ENCODE assay signal across 28 cellular contexts in the genomic region with DNA sequence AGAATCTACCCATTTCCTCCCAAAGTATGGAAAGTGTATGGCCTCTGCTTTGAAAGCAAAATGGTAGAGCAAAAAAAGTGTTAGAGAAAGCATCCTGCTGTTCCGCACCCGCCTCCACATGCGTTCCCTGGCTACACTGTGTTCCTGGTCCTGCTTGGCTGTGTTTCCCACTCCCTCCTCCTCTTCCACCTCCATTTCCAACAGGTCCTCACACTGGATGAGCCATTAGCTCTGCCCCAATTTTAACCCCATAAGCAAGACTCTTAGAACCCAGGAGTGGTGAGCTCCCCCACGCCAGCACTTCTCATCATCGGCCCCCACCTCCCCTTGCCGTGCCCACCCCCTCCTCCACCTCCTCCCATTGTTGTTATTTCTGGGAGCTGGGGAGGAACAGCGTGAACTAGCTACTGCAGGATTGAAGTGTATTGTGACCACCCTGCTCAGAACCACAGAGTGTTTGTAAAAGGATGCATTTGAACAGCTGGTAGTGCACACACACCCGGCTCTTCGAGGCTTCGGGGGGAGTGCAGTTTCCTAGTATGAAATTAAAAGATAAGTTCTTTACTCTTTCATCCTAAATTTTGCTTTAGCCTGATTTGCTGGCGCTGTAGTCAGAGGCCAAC.
DNase-seq lines count a peak whose midpoint lies in the region; ATAC-seq and TF ChIP-seq lines count a peak whose summit lies in the region.
"Had no signal": no experiment of that assay in that cellular context is flagged by ENCODE, and none has a peak within 500 bp of the region (broad histone marks: within the 10 kb centered on the region; RNA-seq: fewer than 3 reads in every experiment).

No MANE protein-coding gene starts in this region.

- DNase-seq in Right ventricle myocardium superior (no peak), right atrium auricular region (ENCODE audit: low spot score) (no peak), dorsolateral prefrontal cortex (peak in 6 of 10 donors; percentile 44 to 80 (median 66)), nephron progenitor cell (no peak), testis (peak; percentile 34), GM23248 (no peak)
- no peak for DNase-seq in CD4-positive, alpha-beta T cell
- DNase-seq: 8988T, ACHN, DMS153, DND-41, H9, HFFc6, IMR-90, KG1, MG63, NCI-H1105 treated with DMSO at 0.1 percent for 48 hours, NCI-H146, NCI-H1930, NCI-H2227 treated with DMSO at 0.1 percent for 48 hours, NCI-H510A, NCI-H69, SIG-M5 had no signal

- H3K79me2 ChIP-seq in GM23248 (ENCODE audit: insufficient read depth), result no peaks in the 10 kb centered on the region

- H3K4me3 Mint-ChIP-seq in nephron progenitor cell, result no peak overlapping the region
- no peak overlapping the region for H3K4me3 Mint-ChIP-seq in CD4-positive, alpha-beta T cell
- H3K4me3 Mint-ChIP-seq: GM23338, H9, HFFc6 had no signal

- in situ Hi-C loops in GM23248 (cut with MboI), result no loop called here

- no peak overlapping the region for H3K4me3 ChIP-seq in right atrium auricular region
- H3K4me3 ChIP-seq in dorsolateral prefrontal cortex, result no peak overlapping the region
- H3K4me3 ChIP-seq in testis, result no peak overlapping the region
- H3K4me3 ChIP-seq in GM23248, result no peak overlapping the region
- H3K4me3 ChIP-seq: GM23338, MG63, SK-N-MC had no signal

- H3K36me3 ChIP-seq in right atrium auricular region (no peaks in the 10 kb centered on the region), testis (ENCODE audit: low read depth, missing control alignments) (no peaks in the 10 kb centered on the region), GM23248 (ENCODE audit: low read depth) (no peaks in the 10 kb centered on the region)
- H3K36me3 ChIP-seq: MG63 had no signal

- H3K27ac ChIP-seq in right atrium auricular region (no peak overlapping the region), dorsolateral prefrontal cortex (peak overlapping the region in 35 of 59 donors; percentile 3 to 88 (median 68)), testis (no peak overlapping the region), GM23248 (no peak overlapping the region)
- H3K27ac ChIP-seq in CD4-positive, alpha-beta T cell (ENCODE audit: low read depth, low read length), result no peak overlapping the region
- H3K27ac ChIP-seq: RWPE1, SK-N-MC had no signal

- TF ChIP-seq CTCF in right atrium auricular region (IDR thresholded peaks at IDR 0.05) (no peak), dorsolateral prefrontal cortex (IDR thresholded peaks at IDR 0.05 in 54 of 56, conservative IDR thresholded peaks at IDR 0.05 in 2 of 56; ENCODE audit: low read depth in 1 of 56, partially characterized antibody in 56 of 56) (no peak), nephron progenitor cell (IDR thresholded peaks at IDR 0.05) (no peak), testis (IDR thresholded peaks at IDR 0.05) (no peak)
- TF ChIP-seq CTCF in CD4-positive, alpha-beta T cell (IDR thresholded peaks at IDR 0.05), result no peak

- WGBS in testis, 2 donors, result 48 to 55% methylated on average over 11 of the region's 11 CpGs
- 44 to 46% methylated on average over 9 to 11 of the region's 11 CpGs for WGBS in GM23248 (ENCODE audit: low coverage in 1 of 2, low lambda C conversion rate in 2 of 2, missing lambda C conversion rate in 2 of 2), 2 experiments

- intact Hi-C loops in Right ventricle myocardium superior (cut with DNase I), result no loop called here
- intact Hi-C loops in dorsolateral prefrontal cortex (cut with DNase I), result no loop called here
- intact Hi-C loops in testis (cut with DNase I; ENCODE audit: low total_unique reads), result no loop called here
- intact Hi-C loops in CD4-positive, alpha-beta T cell (cut with DNase I, micrococcal nuclease), result no loop called here

- H3K9me2 ChIP-seq in GM23248 (ENCODE audit: insufficient read depth), result no peaks in the 10 kb centered on the region

- no peaks in the 10 kb centered on the region for H3K9me3 ChIP-seq in right atrium auricular region
- H3K9me3 ChIP-seq in testis, result no peaks in the 10 kb centered on the region
- no peaks in the 10 kb centered on the region for H3K9me3 ChIP-seq in GM23248 (ENCODE audit: low read depth)
- no peaks in the 10 kb centered on the region for H3K9me3 ChIP-seq in CD4-positive, alpha-beta T cell (ENCODE audit: control insufficient read depth, low read length)
- H3K9me3 ChIP-seq: MG63 had no signal

- no peak overlapping the region for H3K9ac ChIP-seq in GM23248

- TF ChIP-seq POLR2A in testis (IDR thresholded peaks at IDR 0.05), result no peak

- CTCF ChIA-PET in CD4-positive, alpha-beta T cell (lab: Charles Lee), result interaction anchor here (0.7 kb wide), 1 partner anchor 30 kb away, joined by 4 read pairs; no protein-coding TSS in a partner anchor

- no peaks in the 10 kb centered on the region for H4K20me1 ChIP-seq in GM23248 (ENCODE audit: insufficient read depth)

- H3K4me2 ChIP-seq in GM23248 (ENCODE audit: unreplicated experiment), result no peak overlapping the region
- H3K4me2 ChIP-seq: GM23338 had no signal

- no peak overlapping the region for H2AFZ ChIP-seq in GM23248
- H2AFZ ChIP-seq: GM23338 had no signal

- peaks cover 53% of the 10 kb centered on the region for H3K4me1 Mint-ChIP-seq in nephron progenitor cell
- no peaks in the 10 kb centered on the region for H3K4me1 Mint-ChIP-seq in CD4-positive, alpha-beta T cell (ENCODE audit: low read depth)

- H3K27me3 Mint-ChIP-seq in nephron progenitor cell (ENCODE audit: low read depth, poor library complexity), result peaks cover 14% of the 10 kb centered on the region
- no peaks in the 10 kb centered on the region for H3K27me3 Mint-ChIP-seq in CD4-positive, alpha-beta T cell

- H3K9me3 Mint-ChIP-seq in nephron progenitor cell, result no peaks in the 10 kb centered on the region
- no peaks in the 10 kb centered on the region for H3K9me3 Mint-ChIP-seq in CD4-positive, alpha-beta T cell
- H3K9me3 Mint-ChIP-seq: H9, HFFc6 had no signal

- POLR2A ChIA-PET in CD4-positive, alpha-beta T cell (lab: Charles Lee), result no interaction called here

- H3F3A ChIP-seq in GM23248 (ENCODE audit: insufficient read depth), result no peaks in the 10 kb centered on the region

- H3K4me1 ChIP-seq in right atrium auricular region (peaks cover 0 to 6% of the 10 kb centered on the region in 2 donors), testis (no peaks in the 10 kb centered on the region), GM23248 (ENCODE audit: insufficient read depth) (no peaks in the 10 kb centered on the region)

- ATAC-seq in Right ventricle myocardium superior (ENCODE audit: poor library complexity) (peak; percentile 35), GM21367 (IDR thresholded peaks at IDR 0.05; ENCODE audit: unreplicated experiment) (no peak)
- ATAC-seq in CD4-positive, alpha-beta T cell (ENCODE audit: poor library complexity), result no peak
- ATAC-seq: GM23338, Panc1 had no signal

- H3K27me3 ChIP-seq in right atrium auricular region (no peaks in the 10 kb centered on the region), dorsolateral prefrontal cortex (no peaks in the 10 kb centered on the region), testis (no peaks in the 10 kb centered on the region), GM23248 (replicated peaks; ENCODE audit: insufficient read depth) (peaks cover 14% of the 10 kb centered on the region; the same call in 1 of the 2 replicates)
- H3K27me3 ChIP-seq in CD4-positive, alpha-beta T cell (ENCODE audit: control insufficient read depth, insufficient read depth, low read length), result no peaks in the 10 kb centered on the region
- H3K27me3 ChIP-seq: MG63 had no signal

- no peaks in the 10 kb centered on the region for H3K36me3 Mint-ChIP-seq in nephron progenitor cell (ENCODE audit: low read depth)
- no peaks in the 10 kb centered on the region for H3K36me3 Mint-ChIP-seq in CD4-positive, alpha-beta T cell (ENCODE audit: low read depth)

- peak overlapping the region; percentile 63 for H3K27ac Mint-ChIP-seq in nephron progenitor cell
- H3K27ac Mint-ChIP-seq in CD4-positive, alpha-beta T cell, result no peak overlapping the region
- H3K27ac Mint-ChIP-seq: GM23338, H9, HFFc6 had no signal

Comparison
In these comparisons a context has a peak if more than half of its experiments do, and no peak if none do; other contexts are left out.
1. DNase-seq: peak in dorsolateral prefrontal cortex (6 of 10) and testis (single experiment); none in Right ventricle myocardium superior (single experiment), right atrium auricular region (single experiment), nephron progenitor cell (single experiment), GM23248 (single experiment) and CD4-positive, alpha-beta T cell (0 of 10).
2. H3K27ac ChIP-seq: peak in dorsolateral prefrontal cortex (35 of 59); none in right atrium auricular region (0 of 2), testis (0 of 2), GM23248 (single experiment) and CD4-positive, alpha-beta T cell (single experiment).